In the genomic region with DNA sequence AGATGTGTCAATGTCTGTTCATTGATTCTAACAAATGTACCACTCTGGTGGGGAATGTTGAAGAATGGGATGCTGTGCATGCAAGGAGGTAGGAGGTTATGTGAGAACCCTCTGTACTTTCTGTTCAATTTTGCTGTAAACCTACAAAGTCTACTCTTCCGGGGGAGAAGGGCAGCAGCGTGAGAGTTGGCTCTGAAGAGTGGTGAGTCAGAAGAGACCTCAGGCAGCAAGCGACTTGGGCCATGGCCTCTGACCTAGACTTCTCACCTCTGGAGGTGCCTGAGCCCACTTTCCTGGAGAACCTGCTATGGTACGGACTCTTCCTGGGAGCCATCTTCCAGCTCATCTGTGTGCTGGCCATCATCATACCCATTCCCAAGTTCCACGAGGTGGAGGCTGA, we compare ENCODE assay signal across 18 cellular contexts. TPM values are rescaled to one million over a fixed set of nuclear protein-coding genes. Genes with fewer than 3 reads are reported as not detected.
DNase-seq lines count a peak whose midpoint lies in the region; ATAC-seq and TF ChIP-seq lines count a peak whose summit lies in the region.
"Had no signal": no experiment of that assay in that cellular context is flagged by ENCODE, and none has a peak within 500 bp of the region (broad histone marks: within the 10 kb centered on the region; RNA-seq: fewer than 3 reads in every experiment).

No MANE protein-coding gene starts in this region.

- H3K27ac Mint-ChIP-seq in activated naive CD4-positive, alpha-beta T cell treated with anti-CD3 and anti-CD28 coated beads, Interleukin-2, amount 10 ng/mL, durations not matched to agents 7 days and 5 days, result peak overlapping the region; percentile 3
- H3K27ac Mint-ChIP-seq in activated T-helper 1 cell treated with anti-CD3 and anti-CD28 coated beads, Interleukin-12 subunit alpha, Interleukin-12 subunit beta, Interleukin-2, Interleukin-4 antibody, amounts not matched to agents 30 ng/mL and 10 ng/mL and 1 ng/mL, durations not matched to agents 14 hours and 24 hours and 36 hours, result peak overlapping the region; percentile 68
- H3K27ac Mint-ChIP-seq in stimulated activated effector memory CD8-positive, alpha-beta T cell treated with anti-CD3 and anti-CD28 coated beads, Interleukin-12 subunit alpha, Interleukin-12 subunit beta, amount 100 ng/mL, for 72 hours, result peak overlapping the region; percentile 75
- H3K27ac Mint-ChIP-seq: activated T-cell treated with anti-CD3 and anti-CD28 coated beads, Interleukin-2, amount 50 U/mL, for 72 hours; WTC11 had no signal

- no peak for DNase-seq in activated naive CD4-positive, alpha-beta T cell treated with anti-CD3 and anti-CD28 coated beads, Interleukin-2, amount 10 ng/mL, durations not matched to agents 7 days and 5 days
- no peak for DNase-seq in activated naive CD4-positive, alpha-beta T cell (lab: John Stamatoyannopoulos, UW)
- DNase-seq in activated T-helper 1 cell treated with anti-CD3 and anti-CD28 coated beads, Interleukin-12 subunit alpha, Interleukin-12 subunit beta, Interleukin-2, Interleukin-4 antibody, amounts not matched to agents 30 ng/mL and 10 ng/mL and 1 ng/mL, durations not matched to agents 14 hours and 24 hours and 36 hours (ENCODE audit: low spot score), result no peak
- no peak for DNase-seq in stimulated activated effector memory CD8-positive, alpha-beta T cell treated with anti-CD3 and anti-CD28 coated beads, Interleukin-12 subunit alpha, Interleukin-12 subunit beta, amount 100 ng/mL, for 72 hours (ENCODE audit: low spot score in 2 of 2)
- no peak for DNase-seq in activated effector memory CD4-positive, alpha-beta T cell treated with anti-CD3 and anti-CD28 coated beads, Interleukin-2, amount 50 U/mL, for 16 hours
- DNase-seq in spleen (no peak), dorsolateral prefrontal cortex (no peak)
- DNase-seq: DMS79 treated with DMSO at 0.1 percent for 48 hours, hypothalamus, NCI-H82, ovary, SHP77 treated with DMSO at 0.1 percent for 48 hours had no signal

- peaks cover 34% of the 10 kb centered on the region for H3K36me3 Mint-ChIP-seq in activated naive CD4-positive, alpha-beta T cell treated with anti-CD3 and anti-CD28 coated beads, Interleukin-2, amount 10 ng/mL, durations not matched to agents 7 days and 5 days
- H3K36me3 Mint-ChIP-seq in activated T-helper 1 cell treated with anti-CD3 and anti-CD28 coated beads, Interleukin-12 subunit alpha, Interleukin-12 subunit beta, Interleukin-2, Interleukin-4 antibody, amounts not matched to agents 30 ng/mL and 10 ng/mL and 1 ng/mL, durations not matched to agents 14 hours and 24 hours and 36 hours (ENCODE audit: low read depth), result peaks cover 17% of the 10 kb centered on the region
- no peaks in the 10 kb centered on the region for H3K36me3 Mint-ChIP-seq in stimulated activated effector memory CD8-positive, alpha-beta T cell treated with anti-CD3 and anti-CD28 coated beads, Interleukin-12 subunit alpha, Interleukin-12 subunit beta, amount 100 ng/mL, for 72 hours

- TF ChIP-seq CTCF in spleen (IDR thresholded peaks at IDR 0.05 in 8 of 11, conservative IDR thresholded peaks at IDR 0.05 in 3 of 11) (no peak), dorsolateral prefrontal cortex (IDR thresholded peaks at IDR 0.05 in 54 of 56, conservative IDR thresholded peaks at IDR 0.05 in 2 of 56; ENCODE audit: low read depth in 1 of 56, partially characterized antibody in 56 of 56) (no peak)

- H3K27me3 ChIP-seq in spleen (replicated peaks in 1 of 7) (no peaks in the 10 kb centered on the region), dorsolateral prefrontal cortex (no peaks in the 10 kb centered on the region)
- H3K27me3 ChIP-seq: ovary, vagina had no signal

- peaks cover 16% of the 10 kb centered on the region for H3K4me1 Mint-ChIP-seq in activated naive CD4-positive, alpha-beta T cell treated with anti-CD3 and anti-CD28 coated beads, Interleukin-2, amount 10 ng/mL, durations not matched to agents 7 days and 5 days
- H3K4me1 Mint-ChIP-seq in activated T-helper 1 cell treated with anti-CD3 and anti-CD28 coated beads, Interleukin-12 subunit alpha, Interleukin-12 subunit beta, Interleukin-2, Interleukin-4 antibody, amounts not matched to agents 30 ng/mL and 10 ng/mL and 1 ng/mL, durations not matched to agents 14 hours and 24 hours and 36 hours (ENCODE audit: low read depth), result peaks cover 20% of the 10 kb centered on the region
- peaks cover 24% of the 10 kb centered on the region for H3K4me1 Mint-ChIP-seq in stimulated activated effector memory CD8-positive, alpha-beta T cell treated with anti-CD3 and anti-CD28 coated beads, Interleukin-12 subunit alpha, Interleukin-12 subunit beta, amount 100 ng/mL, for 72 hours

- H3K9me3 Mint-ChIP-seq in activated naive CD4-positive, alpha-beta T cell treated with anti-CD3 and anti-CD28 coated beads, Interleukin-2, amount 10 ng/mL, durations not matched to agents 7 days and 5 days, result peaks cover 19% of the 10 kb centered on the region
- peaks cover 11% of the 10 kb centered on the region for H3K9me3 Mint-ChIP-seq in activated T-helper 1 cell treated with anti-CD3 and anti-CD28 coated beads, Interleukin-12 subunit alpha, Interleukin-12 subunit beta, Interleukin-2, Interleukin-4 antibody, amounts not matched to agents 30 ng/mL and 10 ng/mL and 1 ng/mL, durations not matched to agents 14 hours and 24 hours and 36 hours
- peaks cover 7% of the 10 kb centered on the region for H3K9me3 Mint-ChIP-seq in stimulated activated effector memory CD8-positive, alpha-beta T cell treated with anti-CD3 and anti-CD28 coated beads, Interleukin-12 subunit alpha, Interleukin-12 subunit beta, amount 100 ng/mL, for 72 hours

- no peak overlapping the region for H3K4me3 ChIP-seq in spleen
- H3K4me3 ChIP-seq in dorsolateral prefrontal cortex, result no peak overlapping the region
- H3K4me3 ChIP-seq: lung, ovary, vagina had no signal

- H3K9me3 ChIP-seq in spleen, result peaks cover 0 to 32% (median 21%) of the 10 kb centered on the region in 8 donors
- H3K9me3 ChIP-seq: vagina had no signal

- TF ChIP-seq POLR2A in spleen (IDR thresholded peaks at IDR 0.05), result no peak

- ATAC-seq in HG02610 (IDR thresholded peaks at IDR 0.05; ENCODE audit: unreplicated experiment), result peak; percentile 7
- peak; percentile 20 for ATAC-seq in stimulated activated effector memory CD8-positive, alpha-beta T cell treated with anti-CD3 and anti-CD28 coated beads, Interleukin-12 subunit alpha, Interleukin-12 subunit beta, amount 100 ng/mL, for 72 hours
- ATAC-seq: WTC11 had no signal

- intact Hi-C loops in activated T-helper 1 cell treated with anti-CD3 and anti-CD28 coated beads, Interleukin-12 subunit alpha, Interleukin-12 subunit beta, Interleukin-2, Interleukin-4 antibody, amounts not matched to agents 30 ng/mL and 10 ng/mL and 1 ng/mL, durations not matched to agents 14 hours and 24 hours and 36 hours (cut with micrococcal nuclease), result no loop called here
- intact Hi-C loops in spleen (cut with DNase I; ENCODE audit: low total_unique reads) (no loop called here), dorsolateral prefrontal cortex (cut with DNase I) (no loop called here)

- WGBS in spleen, 5 donors, result 81 to 92% (median 84%) methylated on average over 5 of the region's 5 CpGs

- H3K27ac ChIP-seq in spleen (peak overlapping the region in 4 of 8 donors; percentile 16 to 69 (median 60)), dorsolateral prefrontal cortex (no peak overlapping the region)
- H3K27ac ChIP-seq: epithelial cell of prostate, ovary, vagina had no signal

- CTCF ChIA-PET in activated naive CD4-positive, alpha-beta T cell treated with anti-CD3 and anti-CD28 coated beads, Interleukin-2, amount 10 ng/mL, durations not matched to agents 7 days and 5 days (lab: Charles Lee), result no interaction called here

- H3K4me1 ChIP-seq in spleen, result peaks cover 0 to 34% (median 9%) of the 10 kb centered on the region in 6 donors
- H3K4me1 ChIP-seq: vagina had no signal

- H3K4me3 Mint-ChIP-seq in activated naive CD4-positive, alpha-beta T cell treated with anti-CD3 and anti-CD28 coated beads, Interleukin-2, amount 10 ng/mL, durations not matched to agents 7 days and 5 days, result no peak overlapping the region
- H3K4me3 Mint-ChIP-seq in activated T-helper 1 cell treated with anti-CD3 and anti-CD28 coated beads, Interleukin-12 subunit alpha, Interleukin-12 subunit beta, Interleukin-2, Interleukin-4 antibody, amounts not matched to agents 30 ng/mL and 10 ng/mL and 1 ng/mL, durations not matched to agents 14 hours and 24 hours and 36 hours, result no peak overlapping the region
- no peak overlapping the region for H3K4me3 Mint-ChIP-seq in stimulated activated effector memory CD8-positive, alpha-beta T cell treated with anti-CD3 and anti-CD28 coated beads, Interleukin-12 subunit alpha, Interleukin-12 subunit beta, amount 100 ng/mL, for 72 hours
- H3K4me3 Mint-ChIP-seq: activated T-cell treated with anti-CD3 and anti-CD28 coated beads, Interleukin-2, amount 50 U/mL, for 72 hours; WTC11 had no signal

- H3K27me3 Mint-ChIP-seq in activated naive CD4-positive, alpha-beta T cell treated with anti-CD3 and anti-CD28 coated beads, Interleukin-2, amount 10 ng/mL, durations not matched to agents 7 days and 5 days, result no peaks in the 10 kb centered on the region
- H3K27me3 Mint-ChIP-seq in activated T-helper 1 cell treated with anti-CD3 and anti-CD28 coated beads, Interleukin-12 subunit alpha, Interleukin-12 subunit beta, Interleukin-2, Interleukin-4 antibody, amounts not matched to agents 30 ng/mL and 10 ng/mL and 1 ng/mL, durations not matched to agents 14 hours and 24 hours and 36 hours (ENCODE audit: insufficient read depth), result no peaks in the 10 kb centered on the region

- peaks cover 0 to 43% (median 0%) of the 10 kb centered on the region in 6 donors for H3K36me3 ChIP-seq in spleen
- H3K36me3 ChIP-seq: ovary, vagina had no signal

RNA-seq across cellular contexts. Expression of a gene that starts 26.7 kb away (rescaled TPM):
- total RNA-seq in activated T-helper 1 cell treated with anti-CD3 and anti-CD28 coated beads, Interleukin-12 subunit alpha, Interleukin-12 subunit beta, Interleukin-2, Interleukin-4 antibody, amounts not matched to agents 30 ng/mL and 10 ng/mL and 1 ng/mL, durations not matched to agents 14 hours and 24 hours and 36 hours, result 7.5 and 8.0 TPM in 2 replicates
- 100 to 1,000 TPM in 1 of 7 donors, 10 to 100 TPM in 6; 42.9 to 112 (median 57.7) TPM for total RNA-seq in spleen
- polyA plus RNA-seq in spleen, result 10 to 100 TPM; 15.7 to 37.1 (median 25.9) TPM
- 10 to 100 TPM; 18.6 to 39.4 (median 27.7) TPM for total RNA-seq in dorsolateral prefrontal cortex

Comparison
In these comparisons a context has a peak if more than half of its experiments do, and no peak if none do; other contexts are left out.
1. H3K27ac Mint-ChIP-seq: peak in every context shown above with its lines; median percentile 75 in stimulated activated effector memory CD8-positive, alpha-beta T cell treated with anti-CD3 and anti-CD28 coated beads, Interleukin-12 subunit alpha, Interleukin-12 subunit beta, amount 100 ng/mL, for 72 hours; 68 in activated T-helper 1 cell treated with anti-CD3 and anti-CD28 coated beads, Interleukin-12 subunit alpha, Interleukin-12 subunit beta, Interleukin-2, Interleukin-4 antibody, amounts not matched to agents 30 ng/mL and 10 ng/mL and 1 ng/mL, durations not matched to agents 14 hours and 24 hours and 36 hours; 3 in activated naive CD4-positive, alpha-beta T cell treated with anti-CD3 and anti-CD28 coated beads, Interleukin-2, amount 10 ng/mL, durations not matched to agents 7 days and 5 days.